In genomic region chr1:39003464-39003752, GRCh38 we compare ENCODE assay signal across 20 cellular contexts. TPM values are rescaled to one million over a fixed set of nuclear protein-coding genes. Genes with fewer than 3 reads are reported as not detected.
A peak's percentile ranks its signal among the peaks of the same experiment; 100 is the strongest.
DNase-seq lines count a peak whose midpoint lies in the region; ATAC-seq lines count a peak whose summit lies in the region.
"Had no signal": no experiment of that assay in that cellular context is flagged by ENCODE, and none has a peak within 500 bp of the region (broad histone marks: within the 10 kb centered on the region; RNA-seq: fewer than 3 reads in every experiment).

No MANE protein-coding gene starts in this region.

- peak; percentile 11 to 38 for ATAC-seq in activated CD4-positive, CD25-positive, alpha-beta regulatory T cell treated with anti-CD3 and anti-CD28 coated beads, Interleukin-2, amount 50 U/mL, for 24 hours
- peak; percentile 70 for ATAC-seq in left ventricle myocardium superior
- ATAC-seq in HG03460 (IDR thresholded peaks at IDR 0.05; ENCODE audit: unreplicated experiment), result no peak
- ATAC-seq in HG03565 (IDR thresholded peaks at IDR 0.05; ENCODE audit: unreplicated experiment), result no peak

- no peaks in the 10 kb centered on the region for H3K9me3 Mint-ChIP-seq in activated CD4-positive, alpha-beta memory T cell treated with anti-CD3 and anti-CD28 coated beads, Interleukin-2, amount 10 ng/mL, durations not matched to agents 7 days and 5 days

- peaks cover 26% of the 10 kb centered on the region for H3K4me1 ChIP-seq in ACC112 (ENCODE audit: control insufficient read depth, insufficient read depth, low read length, unreplicated experiment)
- H3K4me1 ChIP-seq: BE2C, colonic mucosa, SJCRH30 had no signal

- peaks cover 53% of the 10 kb centered on the region for H3K36me3 ChIP-seq in ACC112 (ENCODE audit: insufficient read depth, low read length)

- POLR2A ChIA-PET in activated CD4-positive, alpha-beta memory T cell treated with anti-CD3 and anti-CD28 coated beads, Interleukin-2, amount 10 ng/mL, durations not matched to agents 7 days and 5 days (lab: Charles Lee), result interaction anchor here (1.2 to 2.0 kb wide), 3 partner anchors 9 to 23 kb away, joined by 4 to 10 read pairs (median 5); partner anchors contain the start of gene NDUFS5

- H3K27ac Mint-ChIP-seq in activated CD4-positive, alpha-beta memory T cell treated with anti-CD3 and anti-CD28 coated beads, Interleukin-2, amount 10 ng/mL, durations not matched to agents 7 days and 5 days, result peak overlapping the region; percentile 58

- H3K27me3 ChIP-seq in ACC112 (ENCODE audit: insufficient read depth, low read length), result no peaks in the 10 kb centered on the region
- H3K27me3 ChIP-seq: BE2C, colonic mucosa, ovary, SJCRH30 had no signal

- CTCF ChIA-PET in activated CD4-positive, alpha-beta memory T cell treated with anti-CD3 and anti-CD28 coated beads, Interleukin-2, amount 10 ng/mL, durations not matched to agents 7 days and 5 days (lab: Charles Lee), result interaction anchor here (0.5 to 2.3 kb wide), 5 partner anchors 8 to 168 kb away, joined by 3 to 5 read pairs (median 3); partner anchors contain the start of gene NDUFS5

- H3K79me2 ChIP-seq in ACC112 (ENCODE audit: control insufficient read depth, insufficient read depth, low read length, unreplicated experiment), result peaks cover 26% of the 10 kb centered on the region

- no peaks in the 10 kb centered on the region for H3K27me3 Mint-ChIP-seq in activated CD4-positive, alpha-beta memory T cell treated with anti-CD3 and anti-CD28 coated beads, Interleukin-2, amount 10 ng/mL, durations not matched to agents 7 days and 5 days

- H3K36me3 Mint-ChIP-seq in activated CD4-positive, alpha-beta memory T cell treated with anti-CD3 and anti-CD28 coated beads, Interleukin-2, amount 10 ng/mL, durations not matched to agents 7 days and 5 days (ENCODE audit: low read depth), result peaks cover 79% of the 10 kb centered on the region

- H2AFZ ChIP-seq in ACC112 (ENCODE audit: low read length, unreplicated experiment), result no peak overlapping the region

- H3K4me1 Mint-ChIP-seq in activated CD4-positive, alpha-beta memory T cell treated with anti-CD3 and anti-CD28 coated beads, Interleukin-2, amount 10 ng/mL, durations not matched to agents 7 days and 5 days, result peaks cover 42% of the 10 kb centered on the region

- intact Hi-C loops in left ventricle myocardium superior (cut with micrococcal nuclease), result no loop called here

- H3K27ac ChIP-seq in ACC112 (ENCODE audit: low read depth, low read length), result peak overlapping the region; percentile 67
- H3K27ac ChIP-seq: 22Rv1, colonic mucosa, ovary, SJCRH30, WERI-Rb-1 had no signal

- H3K4me3 ChIP-seq in ACC112 (ENCODE audit: low read depth, low read length), result no peak overlapping the region
- H3K4me3 ChIP-seq: colonic mucosa, lung, ovary, SJCRH30 had no signal

- H3K4me3 Mint-ChIP-seq in activated CD4-positive, alpha-beta memory T cell treated with anti-CD3 and anti-CD28 coated beads, Interleukin-2, amount 10 ng/mL, durations not matched to agents 7 days and 5 days, result no peak overlapping the region

- DNase-seq in activated CD4-positive, CD25-positive, alpha-beta regulatory T cell (lab: John Stamatoyannopoulos, UW), result no peak
- no peak for DNase-seq in activated CD4-positive, alpha-beta memory T cell treated with anti-CD3 and anti-CD28 coated beads, Interleukin-2, amount 10 ng/mL, durations not matched to agents 7 days and 5 days
- DNase-seq in left ventricle myocardium superior (no peak), hypothalamus (lab: John Stamatoyannopoulos, UW) (no peak)
- DNase-seq: activated gamma-delta T cell treated with Interleukin-2 at 50 U/mL for 16 hours; BE2C; colonic mucosa; NCI-H146; NCI-H2171 treated with DMSO at 0.1 percent for 48 hours; NCI-H69; ovary; SJCRH30; stimulated activated naive CD8-positive, alpha-beta T cell treated with anti-CD3 and anti-CD28 coated beads, Interleukin-15, Interleukin-2, amounts not matched to agents 100 U/mL and 50 U/mL, for 24 hours; WERI-Rb-1 had no signal

RNA-seq across cellular contexts. Expression of gene AKIRIN1, which starts 12.3 kb away (rescaled TPM):
- total RNA-seq in activated CD4-positive, alpha-beta memory T cell treated with anti-CD3 and anti-CD28 coated beads, Interleukin-2, amount 10 ng/mL, durations not matched to agents 7 days and 5 days, result 10 to 100 TPM; 68.8 to 72.5 TPM
- 66.4 TPM for total RNA-seq in left ventricle myocardium superior

RNA-seq across cellular contexts. Expression of gene NDUFS5, which starts 22.7 kb away (rescaled TPM):
- 100 to 1,000 TPM; 148 to 153 TPM for total RNA-seq in activated CD4-positive, alpha-beta memory T cell treated with anti-CD3 and anti-CD28 coated beads, Interleukin-2, amount 10 ng/mL, durations not matched to agents 7 days and 5 days
- total RNA-seq in left ventricle myocardium superior, result 782 TPM

Comparison
In these comparisons a context has a peak if more than half of its experiments do, and no peak if none do; other contexts are left out.
1. ATAC-seq: peak in activated CD4-positive, CD25-positive, alpha-beta regulatory T cell treated with anti-CD3 and anti-CD28 coated beads, Interleukin-2, amount 50 U/mL, for 24 hours (2 of 2) and left ventricle myocardium superior (single experiment); none in HG03460 (single experiment) and HG03565 (single experiment).